In the genomic region with DNA sequence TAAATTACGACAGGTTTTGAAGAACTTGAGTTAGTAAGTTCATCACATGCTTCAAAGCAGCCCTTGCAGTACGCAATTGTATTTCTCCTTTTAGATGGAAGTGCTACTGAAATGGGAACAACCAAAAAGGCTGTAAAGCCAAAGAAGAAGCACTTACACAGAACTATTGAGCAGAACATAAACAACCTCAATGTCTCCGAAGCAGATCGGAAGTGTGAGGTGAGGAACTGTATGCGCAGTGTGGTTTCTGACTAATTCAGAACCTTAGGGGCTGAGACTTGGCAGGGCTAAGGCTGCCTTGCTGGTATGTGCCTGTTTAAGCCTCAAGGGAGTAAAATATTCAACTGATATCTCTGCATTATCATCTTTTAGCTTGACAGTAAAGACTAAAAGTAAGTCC, we compare ENCODE assay signal across 8 cellular contexts. TPM values are rescaled to one million over a fixed set of nuclear protein-coding genes. Genes with fewer than 3 reads are reported as not detected.
DNase-seq lines count a peak whose midpoint lies in the region; ATAC-seq and TF ChIP-seq lines count a peak whose summit lies in the region.

No MANE protein-coding gene starts in this region.

- H3K27ac ChIP-seq in lung (ENCODE audit: low read depth in 1 of 2, low read length in 1 of 2) = no peak overlapping the region

- 76 to 89% methylated on average over 5 of the region's 5 CpGs for WGBS in lung, 2 donors

- no peak overlapping the region for H3K4me3 ChIP-seq in lung

- H3K4me1 ChIP-seq in lung (ENCODE audit: control insufficient read depth in 2 of 2, insufficient read depth in 2 of 2, low read length in 2 of 2) = no peaks in the 10 kb centered on the region

- H3K27me3 ChIP-seq in lung (ENCODE audit: control insufficient read depth, insufficient read depth) = no peaks in the 10 kb centered on the region

- no peak for TF ChIP-seq CTCF in lung (IDR thresholded peaks at IDR 0.05; ENCODE audit: control extremely low read depth, extremely low read depth)

- ATAC-seq in GM18517 (IDR thresholded peaks at IDR 0.05; ENCODE audit: unreplicated experiment) = peak; percentile 83
- peak; percentile 79 for ATAC-seq in HG02623 (IDR thresholded peaks at IDR 0.05; ENCODE audit: unreplicated experiment)
- ATAC-seq in lung (ENCODE audit: insufficient read depth, low FRiP score) = peak; percentile 34
- ATAC-seq in GM18873 (IDR thresholded peaks at IDR 0.05; ENCODE audit: low FRiP score, unreplicated experiment) = no peak

- no peaks in the 10 kb centered on the region for H3K36me3 ChIP-seq in lung (ENCODE audit: control insufficient read depth in 2 of 2, insufficient read depth in 2 of 2, low read length in 2 of 2)

- peak; percentile 66 for DNase-seq in T-helper 22 cell (ENCODE audit: low read depth)
- no peak for DNase-seq in lung (ENCODE audit: low spot score)
- DNase-seq in NCI-H510A treated with DMSO at 0.1 percent for 48 hours (lab: John Stamatoyannopoulos, UW) = no peak
- DNase-seq in inferior parietal cortex (ENCODE audit: extremely low spot score) = no peak
- DNase-seq in GM03348 (ENCODE audit: low spot score) = no peak

- no peaks in the 10 kb centered on the region for H3K9me3 ChIP-seq in lung (ENCODE audit: control insufficient read depth in 2 of 2, insufficient read depth in 1 of 2, low read length in 1 of 2)

RNA-seq across cellular contexts. Expression of a gene that starts 8.4 kb away (rescaled TPM):
- 1 to 10 TPM; 1.1 to 4.0 TPM for total RNA-seq in lung
- 1 to 10 TPM; 2.0 to 2.1 TPM for polyA plus RNA-seq in lung

RNA-seq across cellular contexts. Expression of a gene that starts 18.9 kb away (rescaled TPM):
- 1 to 10 TPM; 1.9 to 2.2 TPM for total RNA-seq in lung
- 1 to 10 TPM in 1 of 2 donors, under 1 TPM in 1; 0.33 to 1.1 TPM for polyA plus RNA-seq in lung

RNA-seq across cellular contexts. Expression of a gene that starts 38.7 kb away (rescaled TPM):
- 100 to 1,000 TPM; 102 to 106 TPM for total RNA-seq in lung
- 10 to 100 TPM; 65.9 to 74.1 TPM for polyA plus RNA-seq in lung
